In genomic region chr11:62791501-62792192, GRCh38 we compare ENCODE assay signal across 8 cellular contexts. TPM values are rescaled to one million over a fixed set of nuclear protein-coding genes. Genes with fewer than 3 reads are reported as not detected.
DNase-seq lines count a peak whose midpoint lies in the region; ATAC-seq and TF ChIP-seq lines count a peak whose summit lies in the region.

Gene TMEM223 (minus strand): TSS chr11:62792006. CDS start chr11:62791994, 12 bp downstream.

- intact Hi-C loops in PC-3 (cut with micrococcal nuclease): no loop called here

- POLR2A ChIA-PET in PC-3 (lab: Charles Lee; ENCODE audit: unreplicated experiment): no interaction called here

- H3K9me2 ChIP-seq in PC-3 (replicated peaks; ENCODE audit: low read length): no peaks in the 10 kb centered on the region

- TF ChIP-seq CTCF in GM20000 (IDR thresholded peaks at IDR 0.05; ENCODE audit: extremely low read depth, missing control alignments) (no peak), PC-3 (conservative IDR thresholded peaks at IDR 0.05; ENCODE audit: low read depth, low read length) (no peak)

- peaks cover 14% of the 10 kb centered on the region for H3K4me1 ChIP-seq in HUES6 (ENCODE audit: control insufficient read depth, insufficient read depth, low read length)
- peaks cover 27% of the 10 kb centered on the region for H3K4me1 ChIP-seq in PC-3 (ENCODE audit: insufficient read depth, low read length)
- H3K4me1 ChIP-seq in esophagus (ENCODE audit: control insufficient read depth in 2 of 2, insufficient read depth in 2 of 2, low read length in 1 of 2): peaks cover 5 to 9% of the 10 kb centered on the region in 2 donors
- H3K4me1 ChIP-seq in muscle layer of duodenum (ENCODE audit: control insufficient read depth in 1 of 2, insufficient read depth in 2 of 2, low read length in 2 of 2): peaks cover 16 to 48% of the 10 kb centered on the region in 2 donors

- H3K27me3 ChIP-seq in HUES6 (ENCODE audit: control insufficient read depth, insufficient read depth, low read length) (no peaks in the 10 kb centered on the region), PC-3 (ENCODE audit: low read length) (no peaks in the 10 kb centered on the region), esophagus (ENCODE audit: control insufficient read depth in 1 of 2, insufficient read depth in 2 of 2, low read length in 2 of 2) (no peaks in the 10 kb centered on the region), muscle layer of duodenum (ENCODE audit: low read depth, low read length) (no peaks in the 10 kb centered on the region)

- BruUV-seq in PC-3 (replicated peaks; lab: Mats Ljungman, UMichigan): no TSS peak

- CTCF ChIA-PET in PC-3 (lab: Charles Lee): interaction anchor here (0.7 kb wide), 1 partner anchor 44 kb away, joined by 4 read pairs; no protein-coding TSS in a partner anchor

- peaks cover 36% of the 10 kb centered on the region for H3K79me2 ChIP-seq in PC-3 (ENCODE audit: low read length)

- H3F3A ChIP-seq in PC-3 (ENCODE audit: low read length, unreplicated experiment): peaks cover 15% of the 10 kb centered on the region

- H3K36me3 ChIP-seq in HUES6 (ENCODE audit: control insufficient read depth, insufficient read depth, low read length) (peaks cover 61% of the 10 kb centered on the region), PC-3 (ENCODE audit: low read depth, low read length) (peaks cover 38% of the 10 kb centered on the region), esophagus (ENCODE audit: control insufficient read depth in 2 of 2, insufficient read depth in 2 of 2, low read length in 1 of 2) (peaks cover 11 to 33% of the 10 kb centered on the region in 2 donors), muscle layer of duodenum (ENCODE audit: control insufficient read depth in 1 of 2, insufficient read depth in 2 of 2, low read length in 2 of 2) (peaks cover 39 to 57% of the 10 kb centered on the region in 2 donors)

- H3K4me2 ChIP-seq in PC-3 (ENCODE audit: low read length): peak within 1 kb of the TSS; percentile 95

- H3K9ac ChIP-seq in HUES6 (ENCODE audit: low read length) (peak within 1 kb of the TSS; percentile 96), PC-3 (ENCODE audit: low read length) (peak within 1 kb of the TSS; percentile 87)

- H3K27ac ChIP-seq in HUES6 (ENCODE audit: low read depth, low read length) (peak within 1 kb of the TSS; percentile 96), PC-3 (ENCODE audit: low read length) (peak within 1 kb of the TSS; percentile 54), esophagus (ENCODE audit: low read depth in 2 of 2, low read length in 1 of 2) (peak within 1 kb of the TSS; percentile 83 to 96), muscle layer of duodenum (ENCODE audit: low read length) (peak within 1 kb of the TSS; percentile 53)

- H4K20me1 ChIP-seq in PC-3 (ENCODE audit: low read length): no peaks in the 10 kb centered on the region

- WGBS in esophagus, 2 donors: 0% methylated on average over 50 to 58 of the region's 58 CpGs

- peak within 1 kb of the TSS; percentile 72 for H2AFZ ChIP-seq in PC-3 (ENCODE audit: low read length)

- peak; percentile 68 for ATAC-seq in PC-3

- no peaks in the 10 kb centered on the region for H3K9me3 ChIP-seq in HUES6 (ENCODE audit: control insufficient read depth, insufficient read depth, low read depth, low read length)
- no peaks in the 10 kb centered on the region for H3K9me3 ChIP-seq in PC-3 (ENCODE audit: low read length)
- no peaks in the 10 kb centered on the region for H3K9me3 ChIP-seq in esophagus (ENCODE audit: control insufficient read depth in 2 of 2, insufficient read depth in 1 of 2, low read depth in 1 of 2, low read length in 1 of 2)
- H3K9me3 ChIP-seq in muscle layer of duodenum (ENCODE audit: control insufficient read depth in 1 of 2, low read length in 2 of 2): no peaks in the 10 kb centered on the region

- DNase-seq in COLO829 (ENCODE audit: low spot score) (peak; percentile 64), GM20000 (ENCODE audit: low spot score) (peak; percentile 92), PC-3 (peak; percentile 88)
- DNase-seq in activated T-cell treated with anti-CD3 and anti-CD28 coated beads, Interleukin-2, amount 50 U/mL, for 1 hour: peak; percentile 92
- DNase-seq in stimulated activated CD8-positive, alpha-beta memory T cell treated with anti-CD3 and anti-CD28 coated beads, Interleukin-7, amount 100 ng/mL, for 4 hours (ENCODE audit: low read depth in 2 of 2): peak; percentile 75 to 88

- H3K4me3 ChIP-seq in HUES6 (ENCODE audit: low read depth, low read length) (peak within 1 kb of the TSS; percentile 100), PC-3 (ENCODE audit: low read length) (peak within 1 kb of the TSS; percentile 96), esophagus (ENCODE audit: low read depth in 1 of 2, low read length in 2 of 2) (peak within 1 kb of the TSS; percentile 94 to 99), muscle layer of duodenum (ENCODE audit: low read depth in 1 of 2, low read length in 2 of 2) (peak within 1 kb of the TSS; percentile 78 to 94)

RNA-seq across cellular contexts. Expression of gene TMEM223, which starts in this region (rescaled TPM):
- 37.5 and 49.6 TPM in 2 replicates for total RNA-seq in PC-3 (2014; rRNA removed)
- polyA plus RNA-seq in esophagus: 10 to 100 TPM; 13.8 to 19.7 TPM

Comparison
In these comparisons a context has a peak if more than half of its experiments do, and no peak if none do; other contexts are left out.
1. Peak in every context shown above with its lines: DNase-seq, ATAC-seq, H3K4me3 ChIP-seq and H3K27ac ChIP-seq.